In the genomic region with DNA sequence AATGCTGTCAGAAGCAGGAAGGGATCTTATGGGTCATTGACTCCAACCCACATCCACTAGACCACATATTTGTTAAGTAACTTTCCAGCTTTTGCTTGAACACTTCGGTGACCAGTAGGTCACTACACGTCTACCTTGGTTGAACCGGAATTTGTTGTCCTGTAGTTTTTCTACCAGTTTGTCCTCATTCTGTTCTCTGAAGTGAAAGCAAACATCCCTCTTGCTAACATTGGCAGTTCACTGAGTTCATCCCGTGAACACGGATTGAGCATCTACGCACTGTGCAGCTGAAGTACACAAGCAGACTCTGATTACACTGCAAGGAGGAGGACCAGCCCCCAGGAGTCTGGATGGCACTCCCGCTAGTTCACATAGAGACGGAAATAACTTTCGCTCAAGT, we compare ENCODE assay signal across 18 cellular contexts.
DNase-seq lines count a peak whose midpoint lies in the region; ATAC-seq and TF ChIP-seq lines count a peak whose summit lies in the region.
"Had no signal": no experiment of that assay in that cellular context is flagged by ENCODE, and none has a peak within 500 bp of the region (broad histone marks: within the 10 kb centered on the region; RNA-seq: fewer than 3 reads in every experiment).

No MANE protein-coding gene starts in this region.

- H3K4me3 Mint-ChIP-seq in neural crest cell = peak overlapping the region; percentile 5
- H3K4me3 Mint-ChIP-seq: activated CD8-positive, alpha-beta T cell treated with anti-CD3 and anti-CD28 coated beads for 36 hours; CD4-positive, CD25-positive, alpha-beta regulatory T cell; central memory CD8-positive, alpha-beta T cell had no signal

- H3K27me3 Mint-ChIP-seq in neural crest cell (ENCODE audit: low read depth) = no peaks in the 10 kb centered on the region

- DNase-seq in NCI-H2227 treated with DMSO at 0.1 percent for 48 hours (lab: John Stamatoyannopoulos, UW) (peak; percentile 8), NCI-H2227 (lab: John Stamatoyannopoulos, UW; ENCODE audit: unreplicated experiment) (no peak), fibroblast of villous mesenchyme (ENCODE audit: low read depth) (peak; percentile 33), neural crest cell (ENCODE audit: low read depth, low spot score) (no peak), SKM-1 treated with dmso at 0.1 percent for 144 hours (lab: John Stamatoyannopoulos, UW; ENCODE audit: unreplicated experiment) (no peak), germinal center (ENCODE audit: low spot score) (no peak)
- DNase-seq in activated CD4-positive, CD25-positive, alpha-beta regulatory T cell (lab: John Stamatoyannopoulos, UW) = no peak
- DNase-seq: activated CD8-positive, alpha-beta T cell treated with anti-CD3 and anti-CD28 coated beads for 36 hours; CD4-positive, CD25-positive, alpha-beta regulatory T cell; mucosa of descending colon; NCI-H146; NCI-H526; OCI-M1; SK-N-SH; stimulated activated CD4-positive, alpha-beta T cell treated with anti-CD3 and anti-CD28 coated beads, Interleukin-15, amount 100 ng/mL, for 24 hours had no signal

- peaks cover 21% of the 10 kb centered on the region for H3K36me3 Mint-ChIP-seq in neural crest cell (ENCODE audit: low read depth)

- H3K4me3 ChIP-seq in fibroblast of villous mesenchyme (ENCODE audit: low read depth, low read length) = no peak overlapping the region
- H3K4me3 ChIP-seq: mucosa of descending colon had no signal

- H3K27ac Mint-ChIP-seq in neural crest cell (ENCODE audit: unreplicated experiment) = no peak overlapping the region
- H3K27ac Mint-ChIP-seq: activated CD8-positive, alpha-beta T cell treated with anti-CD3 and anti-CD28 coated beads for 36 hours; CD4-positive, CD25-positive, alpha-beta regulatory T cell; progenitor cell of endocrine pancreas had no signal

- H3K4me1 Mint-ChIP-seq in neural crest cell = peaks cover 61% of the 10 kb centered on the region
- H3K4me1 Mint-ChIP-seq: CD4-positive, CD25-positive, alpha-beta regulatory T cell; central memory CD8-positive, alpha-beta T cell had no signal

- TF ChIP-seq CTCF in fibroblast of villous mesenchyme (IDR thresholded peaks at IDR 0.05; ENCODE audit: insufficient read depth, low read depth, low read length) (no peak), neural crest cell (conservative IDR thresholded peaks at IDR 0.05) (no peak)

- no peak for ATAC-seq in GM19351 (IDR thresholded peaks at IDR 0.05; ENCODE audit: unreplicated experiment)
- ATAC-seq: activated CD8-positive, alpha-beta T cell treated with anti-CD3 and anti-CD28 coated beads for 36 hours; mucosa of descending colon had no signal

- H3K9me3 Mint-ChIP-seq in neural crest cell = no peaks in the 10 kb centered on the region
- H3K9me3 Mint-ChIP-seq: activated CD8-positive, alpha-beta T cell treated with anti-CD3 and anti-CD28 coated beads for 36 hours; central memory CD8-positive, alpha-beta T cell had no signal

Comparison
In these comparisons a context has a peak if more than half of its experiments do, and no peak if none do; other contexts are left out.
1. DNase-seq: peak in NCI-H2227 treated with DMSO at 0.1 percent for 48 hours (single experiment) and fibroblast of villous mesenchyme (single experiment); none in NCI-H2227 (single experiment), neural crest cell (single experiment), SKM-1 treated with dmso at 0.1 percent for 144 hours (single experiment), activated CD4-positive, CD25-positive, alpha-beta regulatory T cell (0 of 4) and germinal center (single experiment).